In the genomic region with DNA sequence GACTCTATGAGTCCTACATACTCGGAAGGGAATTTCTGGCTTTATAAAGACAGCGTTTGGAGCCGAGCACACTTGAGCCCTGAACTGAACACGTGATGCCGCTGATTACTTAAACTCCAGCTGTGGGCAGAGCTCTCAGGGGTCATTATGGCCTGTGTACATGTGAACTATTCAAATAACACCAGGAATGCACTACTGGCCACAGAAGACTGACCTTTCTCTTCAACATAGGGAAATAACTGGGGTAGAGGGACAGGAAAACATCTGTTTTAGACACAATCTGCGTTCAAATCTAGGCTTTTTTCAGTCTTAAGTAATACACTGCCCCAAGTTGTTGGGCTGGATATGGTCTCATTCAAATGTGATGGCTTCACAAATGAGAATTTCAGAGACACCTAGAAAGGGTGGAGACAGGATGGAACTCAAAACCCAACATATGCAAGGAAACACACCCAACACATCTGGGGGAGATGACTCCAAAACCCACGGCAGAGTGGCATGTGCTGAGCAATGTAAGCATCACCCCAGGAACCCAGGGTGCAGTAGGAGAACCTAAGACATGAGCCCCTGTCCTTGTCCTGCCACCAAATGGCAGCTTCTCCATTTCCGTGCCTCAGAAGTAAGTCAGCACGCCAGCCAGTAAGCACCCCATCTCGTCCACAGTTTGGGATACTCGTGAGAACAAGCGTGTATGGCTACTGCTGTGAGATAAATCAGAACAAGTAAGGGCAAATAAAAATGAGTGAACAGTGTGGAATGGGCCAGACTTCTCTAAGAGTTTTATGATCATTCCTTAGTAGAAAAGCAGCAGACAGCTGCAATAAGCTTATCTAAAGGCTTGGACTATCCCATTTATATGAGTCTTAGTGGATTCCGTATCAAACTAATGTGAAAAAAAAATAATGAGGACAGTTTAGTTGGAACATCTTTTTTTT, we compare ENCODE assay signal across 14 cellular contexts. TPM values are rescaled to one million over a fixed set of nuclear protein-coding genes. Genes with fewer than 3 reads are reported as not detected.
A peak's percentile ranks its signal among the peaks of the same experiment; 100 is the strongest.
DNase-seq lines count a peak whose midpoint lies in the region; ATAC-seq and TF ChIP-seq lines count a peak whose summit lies in the region.
"Had no signal": no experiment of that assay in that cellular context is flagged by ENCODE, and none has a peak within 500 bp of the region (broad histone marks: within the 10 kb centered on the region; RNA-seq: fewer than 3 reads in every experiment).

No MANE protein-coding gene starts in this region.

- intact Hi-C loops in CD4-positive, alpha-beta memory T cell (cut with micrococcal nuclease), result no loop called here

- H3K36me3 Mint-ChIP-seq in CD4-positive, alpha-beta memory T cell, result no peaks in the 10 kb centered on the region

- no peak for ATAC-seq in HG03039 (IDR thresholded peaks at IDR 0.05; ENCODE audit: unreplicated experiment)
- ATAC-seq: stimulated activated naive CD8-positive, alpha-beta T cell treated with anti-CD3 and anti-CD28 coated beads, Interleukin-15, Interleukin-2, amounts not matched to agents 100 U/mL and 50 U/mL, for 24 hours had no signal

- H3K9ac ChIP-seq in rectal smooth muscle tissue (ENCODE audit: low read length), result no peak overlapping the region

- peak; percentile 28 for DNase-seq in COLO668 (lab: John Stamatoyannopoulos, UW; ENCODE audit: unreplicated experiment)
- peak; percentile 30 for DNase-seq in NCI-H748 treated with DMSO at 0.1 percent for 48 hours (lab: John Stamatoyannopoulos, UW)
- peak; percentile 30 to 60 for DNase-seq in cardiac muscle cell (ENCODE audit: low read depth in 1 of 2, low spot score in 1 of 2)
- DNase-seq in NCI-H345 treated with DMSO at 0.1 percent for 48 hours (lab: John Stamatoyannopoulos, UW; ENCODE audit: unreplicated experiment), result no peak
- no peak for DNase-seq in CD4-positive, alpha-beta memory T cell
- DNase-seq in DMS 273 treated with DMSO at 0.1 percent for 48 hours (lab: John Stamatoyannopoulos, UW), result no peak
- DNase-seq: activated CD8-positive, alpha-beta memory T cell treated with anti-CD3 and anti-CD28 coated beads, Interleukin-2, amount 50 U/mL, for 4 hours; glutamatergic neuron; H7; OCI-M1; stimulated activated naive CD8-positive, alpha-beta T cell treated with anti-CD3 and anti-CD28 coated beads, Interleukin-15, Interleukin-2, amounts not matched to agents 100 U/mL and 50 U/mL, for 24 hours had no signal

- POLR2A ChIA-PET in CD4-positive, alpha-beta memory T cell (lab: Charles Lee; ENCODE audit: partially characterized antibody), result no interaction called here

- H3K27ac ChIP-seq in cardiac muscle cell (no peak overlapping the region), rectal smooth muscle tissue (ENCODE audit: low read depth, low read length) (peak overlapping the region; percentile 41)
- no peak overlapping the region for H3K27ac ChIP-seq in CD4-positive, alpha-beta memory T cell (ENCODE audit: low read depth, low read length)

- TF ChIP-seq CTCF in cardiac muscle cell (IDR thresholded peaks at IDR 0.05; ENCODE audit: low read depth, low read length), result no peak

- no peak overlapping the region for H3K4me3 Mint-ChIP-seq in CD4-positive, alpha-beta memory T cell
- H3K4me3 Mint-ChIP-seq: brain had no signal

- H3K27me3 ChIP-seq in cardiac muscle cell (no peaks in the 10 kb centered on the region), rectal smooth muscle tissue (ENCODE audit: control insufficient read depth, insufficient read depth, low read length) (no peaks in the 10 kb centered on the region)
- peaks cover 3% of the 10 kb centered on the region for H3K27me3 ChIP-seq in CD4-positive, alpha-beta memory T cell (ENCODE audit: insufficient read depth, low read length)

- H3K4me3 ChIP-seq in cardiac muscle cell (no peak overlapping the region), rectal smooth muscle tissue (ENCODE audit: low read length) (no peak overlapping the region)
- H3K4me3 ChIP-seq in CD4-positive, alpha-beta memory T cell (ENCODE audit: low read length in 2 of 2), result no peak overlapping the region

- no peaks in the 10 kb centered on the region for H3K9me3 ChIP-seq in cardiac muscle cell (ENCODE audit: low read depth)
- no peaks in the 10 kb centered on the region for H3K9me3 ChIP-seq in CD4-positive, alpha-beta memory T cell (ENCODE audit: control insufficient read depth in 1 of 2, low read length in 2 of 2)

- H3K27ac Mint-ChIP-seq in CD4-positive, alpha-beta memory T cell, result no peak overlapping the region

- H3K36me3 ChIP-seq in cardiac muscle cell (no peaks in the 10 kb centered on the region), rectal smooth muscle tissue (ENCODE audit: control insufficient read depth, insufficient read depth, low read length) (peaks cover 16% of the 10 kb centered on the region)
- H3K36me3 ChIP-seq in CD4-positive, alpha-beta memory T cell (ENCODE audit: insufficient read depth, low read length), result no peaks in the 10 kb centered on the region

- H3K4me1 Mint-ChIP-seq in CD4-positive, alpha-beta memory T cell, result no peaks in the 10 kb centered on the region
- H3K4me1 Mint-ChIP-seq: brain had no signal

- H3K4me1 ChIP-seq in cardiac muscle cell (ENCODE audit: low read depth) (peaks cover 6% of the 10 kb centered on the region), rectal smooth muscle tissue (ENCODE audit: control insufficient read depth, insufficient read depth, low read length) (peaks cover 13% of the 10 kb centered on the region)
- H3K4me1 ChIP-seq in CD4-positive, alpha-beta memory T cell (ENCODE audit: insufficient read depth, low read length), result no peaks in the 10 kb centered on the region

- peaks cover 0 to 8% (median 1%) of the 10 kb centered on the region in 8 donors for H3K9me3 Mint-ChIP-seq in CD4-positive, alpha-beta memory T cell
- H3K9me3 Mint-ChIP-seq: brain had no signal

- peaks cover 2 to 3% of the 10 kb centered on the region in 2 donors for H3K27me3 Mint-ChIP-seq in CD4-positive, alpha-beta memory T cell
- H3K27me3 Mint-ChIP-seq: brain had no signal

- CTCF ChIA-PET in CD4-positive, alpha-beta memory T cell (lab: Charles Lee; ENCODE audit: partially characterized antibody), result no interaction called here

RNA-seq across cellular contexts. Expression of gene NID1, which starts 24.9 kb away (rescaled TPM):
- total RNA-seq in cardiac muscle cell, result 30.5 and 54.3 TPM in 2 replicates
- polyA plus RNA-seq in cardiac muscle cell, result 32.1 and 52.1 TPM in 2 replicates
- under 1 TPM; 0.08 to 0.17 TPM for total RNA-seq in CD4-positive, alpha-beta memory T cell
- polyA plus RNA-seq in CD4-positive, alpha-beta memory T cell, result not detected

Comparison
In these comparisons a context has a peak if more than half of its experiments do, and no peak if none do; other contexts are left out.
1. DNase-seq: peak in COLO668 (single experiment), NCI-H748 treated with DMSO at 0.1 percent for 48 hours (single experiment) and cardiac muscle cell (2 of 2); none in NCI-H345 treated with DMSO at 0.1 percent for 48 hours (single experiment), CD4-positive, alpha-beta memory T cell (0 of 5) and DMS 273 treated with DMSO at 0.1 percent for 48 hours (single experiment).
2. RNA of gene NID1, which starts 24.9 kb away (total RNA-seq): 30.5 to 54.3 TPM in cardiac muscle cell; 0.08 to 0.17 TPM in CD4-positive, alpha-beta memory T cell; every median in the first group is over 10 times any median in the second.